In the genomic region with DNA sequence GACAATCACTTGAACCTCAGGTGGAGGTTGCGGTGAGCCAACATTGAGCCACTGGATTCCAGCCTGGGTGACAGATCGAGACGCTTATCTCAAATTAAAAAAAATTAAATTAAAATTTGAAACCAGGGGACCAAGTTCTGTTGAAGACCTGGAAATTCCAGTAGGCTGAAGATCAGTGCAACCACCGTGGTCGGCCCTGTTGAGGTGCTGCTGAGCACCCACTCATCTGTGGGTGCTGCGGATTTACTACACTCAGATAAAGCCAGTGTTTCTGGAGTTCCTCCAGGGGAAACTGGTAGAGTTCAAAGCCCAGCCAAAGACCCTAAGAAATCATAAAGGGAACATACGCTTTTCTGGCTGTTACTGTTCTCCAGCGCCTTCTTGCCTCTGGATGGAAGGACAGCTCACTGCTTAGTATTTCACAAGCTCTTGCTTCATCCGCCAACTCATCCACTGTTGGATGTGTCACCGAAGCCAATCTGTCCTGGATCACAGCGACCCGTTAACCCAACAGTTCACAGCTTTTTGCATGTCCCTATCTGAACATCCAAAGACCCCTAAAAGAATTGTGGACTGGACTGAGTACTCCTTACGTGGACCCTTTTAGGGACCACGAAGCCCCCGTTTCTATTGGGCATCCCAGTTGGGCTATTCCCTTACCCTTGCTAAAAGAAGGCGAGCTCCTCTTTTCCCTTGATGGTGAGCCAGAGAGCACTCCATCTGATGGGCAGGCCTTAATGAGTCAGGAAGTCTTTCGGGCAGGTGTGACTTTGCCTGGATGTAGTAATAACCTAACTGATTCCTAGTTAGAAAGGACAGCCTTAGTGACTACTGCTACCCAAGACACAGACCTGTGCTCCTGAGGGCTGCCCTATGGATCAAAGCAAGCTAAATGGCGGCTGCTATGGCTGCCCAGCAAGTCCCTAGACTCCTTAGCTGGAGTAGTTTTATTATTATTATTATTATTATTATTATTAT, we compare ENCODE assay signal across 17 cellular contexts. TPM values are rescaled to one million over a fixed set of nuclear protein-coding genes. Genes with fewer than 3 reads are reported as not detected.
A peak's percentile ranks its signal among the peaks of the same experiment; 100 is the strongest.
DNase-seq lines count a peak whose midpoint lies in the region; ATAC-seq and TF ChIP-seq lines count a peak whose summit lies in the region.
"Had no signal": no experiment of that assay in that cellular context is flagged by ENCODE, and none has a peak within 500 bp of the region (broad histone marks: within the 10 kb centered on the region; RNA-seq: fewer than 3 reads in every experiment).

No MANE protein-coding gene starts in this region.

- no peak for ATAC-seq in Right ventricle myocardium superior (ENCODE audit: poor library complexity)
- ATAC-seq: activated T-cell treated with anti-CD3 and anti-CD28 coated beads, Interleukin-2, amount 50 U/mL, for 72 hours; naive thymus-derived CD4-positive, alpha-beta T cell had no signal

- no peak overlapping the region for H3K4me2 ChIP-seq in smooth muscle cell

- H3K9me3 ChIP-seq in smooth muscle cell (replicated peaks; ENCODE audit: low read depth) = no peaks in the 10 kb centered on the region
- H3K9me3 ChIP-seq: adrenal gland, colonic mucosa had no signal

- H3K36me3 Mint-ChIP-seq in activated CD4-positive, alpha-beta memory T cell treated with anti-CD3 and anti-CD28 coated beads for 36 hours = no peaks in the 10 kb centered on the region
- H3K36me3 Mint-ChIP-seq: naive thymus-derived CD4-positive, alpha-beta T cell; type B pancreatic cell had no signal

- H3K27me3 ChIP-seq in smooth muscle cell (ENCODE audit: low read depth) = no peaks in the 10 kb centered on the region
- H3K27me3 ChIP-seq: adrenal gland, colonic mucosa had no signal

- H3K9me3 Mint-ChIP-seq in activated CD4-positive, alpha-beta memory T cell treated with anti-CD3 and anti-CD28 coated beads for 36 hours = no peaks in the 10 kb centered on the region
- H3K9me3 Mint-ChIP-seq: activated T-cell treated with anti-CD3 and anti-CD28 coated beads, Interleukin-2, amount 50 U/mL, for 72 hours; CD4-positive, alpha-beta T cell; naive thymus-derived CD4-positive, alpha-beta T cell; type B pancreatic cell had no signal

- H3K4me1 ChIP-seq in smooth muscle cell (ENCODE audit: low read depth) = no peaks in the 10 kb centered on the region
- H3K4me1 ChIP-seq: adrenal gland, colonic mucosa had no signal

- 66% methylated on average over 18 of the region's 18 CpGs for WGBS in smooth muscle cell (ENCODE audit: low lambda C conversion rate)

- CTCF ChIA-PET in activated CD4-positive, alpha-beta memory T cell treated with anti-CD3 and anti-CD28 coated beads for 36 hours (lab: Charles Lee) = interaction anchor here (1.1 kb wide), 1 partner anchor 67 kb away, joined by 3 read pairs; no protein-coding TSS in a partner anchor

- no peak overlapping the region for H3K9ac ChIP-seq in smooth muscle cell (ENCODE audit: low read depth)

- H3K4me1 Mint-ChIP-seq in activated CD4-positive, alpha-beta memory T cell treated with anti-CD3 and anti-CD28 coated beads for 36 hours (ENCODE audit: low read depth) = no peaks in the 10 kb centered on the region
- H3K4me1 Mint-ChIP-seq: naive thymus-derived CD4-positive, alpha-beta T cell had no signal

- H4K20me1 ChIP-seq in smooth muscle cell (ENCODE audit: low read depth) = no peaks in the 10 kb centered on the region

- H3F3A ChIP-seq in smooth muscle cell (ENCODE audit: low read depth) = no peaks in the 10 kb centered on the region

- no peak overlapping the region for H3K4me3 Mint-ChIP-seq in activated CD4-positive, alpha-beta memory T cell treated with anti-CD3 and anti-CD28 coated beads for 36 hours
- H3K4me3 Mint-ChIP-seq: activated T-cell treated with anti-CD3 and anti-CD28 coated beads, Interleukin-2, amount 50 U/mL, for 72 hours; CD4-positive, alpha-beta T cell; naive thymus-derived CD4-positive, alpha-beta T cell; type B pancreatic cell had no signal

- no peak overlapping the region for H2AFZ ChIP-seq in smooth muscle cell (ENCODE audit: low read depth)

- TF ChIP-seq CTCF in smooth muscle cell (IDR thresholded peaks at IDR 0.05; ENCODE audit: borderline replicate concordance, insufficient read depth, poor library complexity, severe bottlenecking) = no peak

- peak overlapping the region; percentile 67 for H3K27ac ChIP-seq in smooth muscle cell (ENCODE audit: low read depth)
- H3K27ac ChIP-seq: adrenal gland, colonic mucosa had no signal

- DNase-seq in HS-5 (ENCODE audit: low read depth) = peak; percentile 86
- DNase-seq in RKO (ENCODE audit: low spot score) = peak; percentile 69
- peak; percentile 19 for DNase-seq in fibroblast of gingiva (ENCODE audit: low read depth)
- DNase-seq in smooth muscle cell (lab: John Stamatoyannopoulos, UW; ENCODE audit: unreplicated experiment) = no peak
- no peak for DNase-seq in central memory CD4-positive, alpha-beta T cell
- DNase-seq in activated CD4-positive, alpha-beta memory T cell treated with anti-CD3 and anti-CD28 coated beads for 36 hours = no peak
- no peak for DNase-seq in Right ventricle myocardium superior
- DNase-seq: activated CD4-positive, alpha-beta T cell treated with anti-CD3 and anti-CD28 coated beads, Interleukin-2, amount 50 U/mL, for 1 hour; activated T-cell treated with anti-CD3 and anti-CD28 coated beads, Interleukin-2, amount 50 U/mL, for 72 hours; CD4-positive, alpha-beta T cell; colonic mucosa; DND-41; naive thymus-derived CD4-positive, alpha-beta T cell; NCI-H526 treated with DMSO at 0.1 percent for 48 hours had no signal

- H3K79me2 ChIP-seq in smooth muscle cell (ENCODE audit: low read depth) = no peaks in the 10 kb centered on the region

- POLR2A ChIA-PET in activated CD4-positive, alpha-beta memory T cell treated with anti-CD3 and anti-CD28 coated beads for 36 hours (lab: Charles Lee) = no interaction called here

- no peaks in the 10 kb centered on the region for H3K27me3 Mint-ChIP-seq in activated CD4-positive, alpha-beta memory T cell treated with anti-CD3 and anti-CD28 coated beads for 36 hours
- H3K27me3 Mint-ChIP-seq: CD4-positive, alpha-beta T cell; naive thymus-derived CD4-positive, alpha-beta T cell had no signal

- H3K36me3 ChIP-seq in smooth muscle cell (ENCODE audit: low read depth) = no peaks in the 10 kb centered on the region
- H3K36me3 ChIP-seq: adrenal gland, colonic mucosa had no signal

- intact Hi-C loops in activated CD4-positive, alpha-beta memory T cell treated with anti-CD3 and anti-CD28 coated beads for 36 hours (cut with micrococcal nuclease) = no loop called here
- intact Hi-C loops in Right ventricle myocardium superior (cut with DNase I) = no loop called here

- H3K27ac Mint-ChIP-seq in activated CD4-positive, alpha-beta memory T cell treated with anti-CD3 and anti-CD28 coated beads for 36 hours = no peak overlapping the region
- H3K27ac Mint-ChIP-seq: activated T-cell treated with anti-CD3 and anti-CD28 coated beads, Interleukin-2, amount 50 U/mL, for 72 hours; CD4-positive, alpha-beta T cell; naive thymus-derived CD4-positive, alpha-beta T cell; type B pancreatic cell had no signal

- H3K4me3 ChIP-seq in smooth muscle cell = no peak overlapping the region
- H3K4me3 ChIP-seq: adrenal gland, colonic mucosa had no signal

RNA-seq across cellular contexts. Expression of gene ALPP, which starts 6.0 kb away (rescaled TPM):
- total RNA-seq in smooth muscle cell (0.22 and 0.58 TPM in 2 replicates), Right ventricle myocardium superior (not detected)
- 0.99 TPM in 1 of 2 replicates, not detected in the other for polyA plus RNA-seq in smooth muscle cell
- not detected for total RNA-seq in activated CD4-positive, alpha-beta memory T cell treated with anti-CD3 and anti-CD28 coated beads for 36 hours
- total RNA-seq: activated T-cell treated with anti-CD3 and anti-CD28 coated beads, Interleukin-2, amount 50 U/mL, for 72 hours; adrenal gland; CD4-positive, alpha-beta T cell; pulmonary artery endothelial cell had no signal
- polyA plus RNA-seq: adrenal gland; naive thymus-derived CD4-positive, alpha-beta T cell had no signal

RNA-seq across cellular contexts. Expression of gene ALPG, which starts 34.1 kb away (rescaled TPM):
- total RNA-seq in smooth muscle cell (not detected in 2 replicates), Right ventricle myocardium superior (not detected)
- not detected in 2 replicates for polyA plus RNA-seq in smooth muscle cell
- total RNA-seq in activated CD4-positive, alpha-beta memory T cell treated with anti-CD3 and anti-CD28 coated beads for 36 hours = not detected
- total RNA-seq: activated T-cell treated with anti-CD3 and anti-CD28 coated beads, Interleukin-2, amount 50 U/mL, for 72 hours; adrenal gland; CD4-positive, alpha-beta T cell; naive thymus-derived CD4-positive, alpha-beta T cell; pulmonary artery endothelial cell had no signal
- polyA plus RNA-seq: adrenal gland; naive thymus-derived CD4-positive, alpha-beta T cell had no signal

Comparison
In these comparisons a context has a peak if more than half of its experiments do, and no peak if none do; other contexts are left out.
1. DNase-seq: peak in HS-5 (single experiment), RKO (single experiment) and fibroblast of gingiva (single experiment); none in smooth muscle cell (single experiment), central memory CD4-positive, alpha-beta T cell (single experiment), activated CD4-positive, alpha-beta memory T cell treated with anti-CD3 and anti-CD28 coated beads for 36 hours (single experiment) and Right ventricle myocardium superior (single experiment).